In the genomic region with DNA sequence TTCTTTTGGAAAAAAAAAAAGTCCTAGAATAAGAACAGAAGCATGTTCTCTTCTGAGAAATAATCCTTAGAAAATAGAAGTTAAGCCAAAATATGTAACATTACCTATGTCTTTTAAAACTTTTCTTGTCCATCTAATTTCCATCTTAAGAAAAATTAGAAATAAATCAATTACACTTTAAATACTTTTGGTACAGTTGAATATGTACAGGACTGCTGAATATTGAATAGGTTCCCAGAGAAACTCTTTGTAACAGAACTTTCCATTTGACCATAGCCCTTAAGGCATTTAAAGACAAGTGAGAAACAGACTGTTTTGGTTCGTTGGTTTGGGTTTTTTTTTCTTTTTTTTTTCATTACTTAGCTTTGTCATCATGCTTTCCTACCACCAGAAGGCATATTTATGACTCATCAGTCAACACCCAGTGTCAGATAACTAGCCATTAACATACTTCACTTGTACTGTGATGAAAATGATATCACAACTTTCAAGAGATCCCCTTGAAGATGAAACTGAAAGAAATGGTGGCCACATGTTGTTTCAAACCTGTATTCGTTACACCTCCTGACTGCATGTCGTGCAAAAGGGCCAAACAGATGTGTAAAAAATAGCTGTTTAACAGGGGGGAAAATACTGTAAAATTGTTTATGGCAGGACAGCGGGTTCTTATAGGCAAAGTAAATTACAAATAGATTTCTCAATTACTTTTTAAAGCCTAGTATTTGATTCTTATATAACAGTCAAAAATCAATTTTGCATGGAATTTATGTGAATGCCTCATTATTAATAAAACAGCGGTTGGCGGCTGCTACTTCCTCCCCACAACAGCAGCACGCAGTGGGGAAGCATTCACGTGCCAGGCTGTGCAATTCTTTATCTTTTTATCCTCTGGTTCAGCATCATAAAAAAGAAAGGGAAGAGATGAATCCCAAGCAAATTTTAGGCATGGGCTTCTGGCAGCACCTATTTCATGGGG, we compare ENCODE assay signal across 8 cellular contexts.
DNase-seq lines count a peak whose midpoint lies in the region; ATAC-seq and TF ChIP-seq lines count a peak whose summit lies in the region.

No MANE protein-coding gene starts in this region.

- peak overlapping the region in 1 of 2 donors; percentile 38 for H3K27ac Mint-ChIP-seq in activated naive CD4-positive, alpha-beta T cell treated with anti-CD3 and anti-CD28 coated beads, Interleukin-2, amount 50 U/mL, for 72 hours
- H3K27ac Mint-ChIP-seq in osteocyte (ENCODE audit: unreplicated experiment): peak overlapping the region; percentile 38

- H3K9me3 Mint-ChIP-seq in activated naive CD4-positive, alpha-beta T cell treated with anti-CD3 and anti-CD28 coated beads, Interleukin-2, amount 50 U/mL, for 72 hours: no peaks in the 10 kb centered on the region
- H3K9me3 Mint-ChIP-seq in osteocyte (ENCODE audit: unreplicated experiment): no peaks in the 10 kb centered on the region

- peak; percentile 97 for ATAC-seq in GM21423 (IDR thresholded peaks at IDR 0.05; ENCODE audit: unreplicated experiment)
- peak; percentile 96 for ATAC-seq in HG03558 (IDR thresholded peaks at IDR 0.05; ENCODE audit: extremely low read depth, unreplicated experiment)
- ATAC-seq in activated naive CD4-positive, alpha-beta T cell treated with anti-CD3 and anti-CD28 coated beads, Interleukin-2, amount 50 U/mL, for 72 hours: peak; percentile 96 to 99
- ATAC-seq in omental fat pad (ENCODE audit: low FRiP score): no peak

- no peak overlapping the region for H3K4me3 Mint-ChIP-seq in osteocyte (ENCODE audit: unreplicated experiment)

- TF ChIP-seq CTCF in osteocyte (IDR thresholded peaks at IDR 0.05) (no peak), omental fat pad (IDR thresholded peaks at IDR 0.05) (no peak)

- H3K36me3 Mint-ChIP-seq in activated naive CD4-positive, alpha-beta T cell treated with anti-CD3 and anti-CD28 coated beads, Interleukin-2, amount 50 U/mL, for 72 hours: peaks cover 0 to 7% of the 10 kb centered on the region in 2 donors
- H3K36me3 Mint-ChIP-seq in osteocyte (ENCODE audit: unreplicated experiment): no peaks in the 10 kb centered on the region

- peak; percentile 18 for DNase-seq in NCI-H748 (lab: John Stamatoyannopoulos, UW; ENCODE audit: unreplicated experiment)
- no peak for DNase-seq in NCI-H748 treated with DMSO at 0.1 percent for 48 hours (lab: John Stamatoyannopoulos, UW)
- DNase-seq in activated naive CD4-positive, alpha-beta T cell treated with anti-CD3 and anti-CD28 coated beads, Interleukin-2, amount 50 U/mL, for 72 hours (ENCODE audit: low spot score in 2 of 2): peak in 1 of 2 donors; percentile 21
- DNase-seq in osteocyte (ENCODE audit: extremely low spot score, unreplicated experiment): no peak
- no peak for DNase-seq in omental fat pad (ENCODE audit: low spot score)
- no peak for DNase-seq in amniotic stem cell (lab: John Stamatoyannopoulos, UW)

- peaks cover 10% of the 10 kb centered on the region for H3K4me1 Mint-ChIP-seq in osteocyte (ENCODE audit: unreplicated experiment)

- H3K27me3 Mint-ChIP-seq in osteocyte (ENCODE audit: unreplicated experiment): peaks cover 4% of the 10 kb centered on the region
